ENCODE assay signal across 22 cellular contexts in the genomic region with DNA sequence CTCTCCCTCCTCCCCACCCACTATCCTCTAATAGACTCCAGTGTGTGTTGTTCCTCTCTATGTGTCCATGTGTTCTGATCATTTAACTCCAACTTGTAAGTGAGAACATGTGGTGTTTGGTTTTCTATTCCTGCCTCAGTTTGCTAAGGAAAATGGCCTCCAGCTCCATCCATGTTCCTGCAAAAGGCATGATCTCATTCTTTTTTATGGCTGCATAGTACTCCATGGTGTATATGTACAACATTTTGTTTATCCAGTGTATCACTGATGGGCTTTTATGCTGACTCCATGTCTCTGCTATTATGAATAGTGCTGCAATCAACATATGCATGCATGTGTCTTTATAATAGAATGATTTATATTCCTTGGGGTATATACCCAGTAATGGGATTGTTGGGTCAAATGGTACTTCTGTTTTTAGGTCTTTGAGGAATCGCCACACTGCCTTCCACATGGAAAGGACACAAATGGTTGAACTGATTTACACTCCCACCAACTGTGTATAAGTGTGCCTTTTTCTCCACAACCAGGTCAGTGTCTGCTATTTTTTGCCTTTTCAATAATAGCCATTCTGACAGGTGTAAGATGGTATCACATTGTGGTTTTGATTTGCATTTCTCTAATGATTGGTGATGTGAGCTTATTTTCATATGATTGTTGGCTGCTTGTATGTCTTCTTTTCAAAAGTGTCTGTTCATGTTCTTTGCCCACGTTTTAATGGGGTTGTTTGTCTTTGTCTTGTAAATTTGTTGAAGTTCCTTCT.
DNase-seq lines count a peak whose midpoint lies in the region; ATAC-seq, FAIRE-seq and TF ChIP-seq lines count a peak whose summit lies in the region.
"Had no signal": no experiment of that assay in that cellular context is flagged by ENCODE, and none has a peak within 500 bp of the region (broad histone marks: within the 10 kb centered on the region; RNA-seq: fewer than 3 reads in every experiment).

No MANE protein-coding gene starts in this region.

- peaks cover 38% of the 10 kb centered on the region for H3K4me1 ChIP-seq in A549

- no peak for DNase-seq in A549 (ENCODE audit: low read depth in 1 of 2, low spot score in 1 of 2)
- DNase-seq in NCI-H526 treated with DMSO at 0.1 percent for 48 hours (lab: John Stamatoyannopoulos, UW), result peak; percentile 46
- no peak for DNase-seq in osteocyte (ENCODE audit: extremely low spot score, unreplicated experiment)
- DNase-seq in MV-4-11 (lab: John Stamatoyannopoulos, UW), result no peak
- no peak for DNase-seq in NOMO-1 treated with dmso at 0.1 percent for 144 hours (lab: John Stamatoyannopoulos, UW; ENCODE audit: unreplicated experiment)
- DNase-seq in OCI-M1 (lab: John Stamatoyannopoulos, UW), result no peak
- no peak for DNase-seq in stimulated activated naive CD4-positive, alpha-beta T cell treated with Interleukin-2 at 50 U/mL for 16 hours (lab: John Stamatoyannopoulos, UW)
- DNase-seq: ACHN, AML-193, EL, H7, NCI-H1436 treated with DMSO at 0.1 percent for 48 hours, NCI-H2029 treated with DMSO at 0.1 percent for 48 hours, NCI-H2171 treated with DMSO at 0.1 percent for 48 hours, NCI-H446 treated with DMSO at 0.1 percent for 48 hours, NCI-H82, SHP77 treated with DMSO at 0.1 percent for 48 hours had no signal

- TF ChIP-seq POLR2A in A549 (IDR thresholded peaks at IDR 0.05; ENCODE audit: low read length), result no peak

- TF ChIP-seq RAD21 in A549 (conservative IDR thresholded peaks at IDR 0.05 in 1 of 2, IDR thresholded peaks at IDR 0.05 in 1 of 2), result no peak

- TF ChIP-seq CTCF in A549 (IDR thresholded peaks at IDR 0.05), result no peak
- TF ChIP-seq CTCF in osteocyte (IDR thresholded peaks at IDR 0.05), result no peak

- WGBS in A549 (ENCODE audit: missing lambda C conversion rate), result 86% methylated on average over 2 of the region's 2 CpGs

- H3K9me3 Mint-ChIP-seq in osteocyte (ENCODE audit: unreplicated experiment), result peaks cover 5% of the 10 kb centered on the region

- H3K27me3 Mint-ChIP-seq in osteocyte (ENCODE audit: unreplicated experiment), result no peaks in the 10 kb centered on the region

- no peaks in the 10 kb centered on the region for H3K9me3 ChIP-seq in A549

- peak overlapping the region; percentile 96 for H3K27ac Mint-ChIP-seq in osteocyte (ENCODE audit: unreplicated experiment)

- H3K4me2 ChIP-seq in A549, result no peak overlapping the region

- FAIRE-seq in A549 (lab: Jason Lieb, UNC), result peak; percentile 36
- FAIRE-seq: GM19239, RCC 7860 had no signal

- peak overlapping the region in 1 of 2 experiments; percentile 65; a peak in 2 of 6 replicates for H3K27ac ChIP-seq in A549
- H3K27ac ChIP-seq: HL-60 had no signal

- no peak overlapping the region for H3K4me3 ChIP-seq in A549

- no peak for TF ChIP-seq EP300 in A549 (IDR thresholded peaks at IDR 0.05)

- H3K4me1 Mint-ChIP-seq in osteocyte (ENCODE audit: unreplicated experiment), result peaks cover 76% of the 10 kb centered on the region

- no peak overlapping the region for H3K4me3 Mint-ChIP-seq in osteocyte (ENCODE audit: unreplicated experiment)
- H3K4me3 Mint-ChIP-seq: CD14-positive monocyte had no signal

- ATAC-seq in A549 (no peak), GM19397 (IDR thresholded peaks at IDR 0.05; ENCODE audit: unreplicated experiment) (peak; percentile 63)

- POLR2A ChIA-PET in A549 (lab: Yijun Ruan, JAX), result no interaction called here

- CTCF ChIA-PET in A549 (lab: Yijun Ruan, JAX), result interaction anchor here (1.2 to 2.2 kb wide), 3 partner anchors 12 to 144 kb away, joined by 3 to 5 read pairs (median 4); no protein-coding TSS in a partner anchor

- H3K36me3 Mint-ChIP-seq in osteocyte (ENCODE audit: unreplicated experiment), result peaks cover 2% of the 10 kb centered on the region
- H3K36me3 Mint-ChIP-seq: CD14-positive monocyte had no signal

TF ChIP-seq in A549, 52 proteins besides CTCF, POLR2A, EP300 and RAD21:
- TF ChIP-seq HOXA7 (CRISPR knock-in tag; IDR thresholded peaks at IDR 0.05) (no peak), KDM1A (IDR thresholded peaks at IDR 0.05; ENCODE audit: low read depth) (no peak), NPAS2 (CRISPR knock-in tag; IDR thresholded peaks at IDR 0.05; ENCODE audit: borderline replicate concordance) (no peak), RARB (CRISPR knock-in tag; IDR thresholded peaks at IDR 0.05) (no peak), HDAC2 (IDR thresholded peaks at IDR 0.05) (no peak), GATA3 (IDR thresholded peaks at IDR 0.05; ENCODE audit: borderline replicate concordance) (no peak), PHF8 (IDR thresholded peaks at IDR 0.05; ENCODE audit: borderline replicate concordance, low read depth) (no peak), CHD2 (IDR thresholded peaks at IDR 0.05; ENCODE audit: low read length, partially characterized antibody) (no peak), EHMT2 (IDR thresholded peaks at IDR 0.05; ENCODE audit: low read depth) (no peak), ZC3H11A (IDR thresholded peaks at IDR 0.05) (no peak), HEYL (CRISPR knock-in tag; IDR thresholded peaks at IDR 0.05) (no peak), MAZ (IDR thresholded peaks at IDR 0.05; ENCODE audit: borderline replicate concordance, low read depth, low read length) (no peak), SMC3 (IDR thresholded peaks at IDR 0.05) (no peak), ZSCAN20 (CRISPR knock-in tag; IDR thresholded peaks at IDR 0.05) (no peak), RNF2 (IDR thresholded peaks at IDR 0.05; ENCODE audit: borderline replicate concordance, low read depth) (no peak)
- TF ChIP-seq, protein P1, sequence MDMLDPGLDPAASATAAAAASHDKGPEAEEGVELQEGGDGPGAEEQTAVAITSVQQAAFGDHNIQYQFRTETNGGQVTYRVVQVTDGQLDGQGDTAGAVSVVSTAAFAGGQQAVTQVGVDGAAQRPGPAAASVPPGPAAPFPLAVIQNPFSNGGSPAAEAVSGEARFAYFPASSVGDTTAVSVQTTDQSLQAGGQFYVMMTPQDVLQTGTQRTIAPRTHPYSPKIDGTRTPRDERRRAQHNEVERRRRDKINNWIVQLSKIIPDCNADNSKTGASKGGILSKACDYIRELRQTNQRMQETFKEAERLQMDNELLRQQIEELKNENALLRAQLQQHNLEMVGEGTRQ (IDR thresholded peaks at IDR 0.05), result no peak
